ENCODE assay signal across 36 cellular contexts in genomic region chr6:130903602-130904001, GRCh38.
"Had no signal": no experiment of that assay in that cellular context is flagged by ENCODE, and none has a peak within 500 bp of the region (broad histone marks: within the 10 kb centered on the region; RNA-seq: fewer than 3 reads in every experiment).

No MANE protein-coding gene starts in this region.

- DNase-seq: activated CD4-positive, alpha-beta memory T cell treated with anti-CD3 and anti-CD28 coated beads, Interleukin-2, amount 10 ng/mL, durations not matched to agents 7 days and 5 days; activated CD4-positive, alpha-beta T cell treated with anti-CD3 and anti-CD28 coated beads for 1 hour; activated CD4-positive, alpha-beta T cell treated with anti-CD3 and anti-CD28 coated beads for 36 hours; activated CD4-positive, alpha-beta T cell treated with anti-CD3 and anti-CD28 coated beads for 48 hours; activated CD4-positive, alpha-beta T cell treated with anti-CD3 and anti-CD28 coated beads, Interleukin-2, amount 10 ng/mL, durations not matched to agents 7 days and 5 days; activated CD4-positive, alpha-beta T cell treated with anti-CD3 and anti-CD28 coated beads, Interleukin-2, amount 50 U/mL, for 48 hours; activated CD4-positive, CD25-positive, alpha-beta regulatory T cell; activated CD8-positive, alpha-beta memory T cell treated with anti-CD3 and anti-CD28 coated beads for 24 hours; activated CD8-positive, alpha-beta memory T cell treated with anti-CD3 and anti-CD28 coated beads, Interleukin-2, amount 10 ng/mL, durations not matched to agents 7 days and 5 days; activated CD8-positive, alpha-beta memory T cell treated with anti-CD3 and anti-CD28 coated beads, Interleukin-2, amount 50 U/mL, for 48 hours; activated CD8-positive, alpha-beta T cell treated with anti-CD3 and anti-CD28 coated beads, Interleukin-2, amount 10 ng/mL, durations not matched to agents 7 days and 5 days; activated effector memory CD4-positive, alpha-beta T cell treated with Interleukin-2 at 50 U/mL for 16 hours; activated gamma-delta T cell; activated naive CD4-positive, alpha-beta T cell treated with anti-CD3 and anti-CD28 coated beads, Interleukin-2, amount 10 ng/mL, durations not matched to agents 7 days and 5 days; activated naive CD4-positive, alpha-beta T cell treated with Interleukin-2 at 50 U/mL for 16 hours; activated naive CD8-positive, alpha-beta T cell treated with anti-CD3 and anti-CD28 coated beads, Interleukin-2, amount 10 ng/mL, durations not matched to agents 7 days and 5 days; activated naive CD8-positive, alpha-beta T cell treated with anti-CD3 and anti-CD28 coated beads, Interleukin-2, amount 50 U/mL, for 24 hours; activated T-cell treated with anti-CD3 and anti-CD28 coated beads, Interleukin-2, amount 50 U/mL, for 24 hours; activated T-cell treated with anti-CD3 and anti-CD28 coated beads, Interleukin-2, amount 50 U/mL, for 48 hours; amygdala; anterior cingulate cortex; caudate nucleus; cerebellar nuclear complex; T-helper 2 cell; T-helper 9 cell had no signal

- H3K9me3 Mint-ChIP-seq: activated CD4-positive, alpha-beta memory T cell treated with anti-CD3 and anti-CD28 coated beads, Interleukin-2, amount 10 ng/mL, durations not matched to agents 7 days and 5 days; activated CD4-positive, alpha-beta T cell treated with anti-CD3 and anti-CD28 coated beads, Interleukin-2, amount 10 ng/mL, durations not matched to agents 7 days and 5 days; activated naive CD4-positive, alpha-beta T cell treated with anti-CD3 and anti-CD28 coated beads, Interleukin-2, amount 10 ng/mL, durations not matched to agents 7 days and 5 days; activated naive CD4-positive, alpha-beta T cell treated with anti-CD3 and anti-CD28 coated beads, Interleukin-2, amount 50 U/mL, for 24 hours; activated naive CD8-positive, alpha-beta T cell treated with anti-CD3 and anti-CD28 coated beads, Interleukin-2, amount 10 ng/mL, durations not matched to agents 7 days and 5 days; activated naive CD8-positive, alpha-beta T cell treated with anti-CD3 and anti-CD28 coated beads, Interleukin-2, amount 50 U/mL, for 24 hours; activated T-cell treated with anti-CD3 and anti-CD28 coated beads, Interleukin-2, amount 50 U/mL, for 24 hours; activated T-helper 2 cell treated with anti-CD3 and anti-CD28 coated beads, Interferon-gamma antibody, Interleukin-2, Interleukin-4, amounts not matched to agents 10 μg/mL and 5 μg/mL and 100 μg/mL, durations not matched to agents 14 hours and 24 hours and 36 hours; brain; central memory CD8-positive, alpha-beta T cell; T-helper 1 cell treated with Interleukin-12 subunit alpha and Interleukin-12 subunit beta and Interleukin-4 antibody, amounts not matched to agents 30 μg/mL and 1 μg/mL, for 36 hours; T-helper 2 cell treated with Interferon-gamma antibody and Interleukin-4, amounts not matched to agents 5 μg/mL and 100 μg/mL, for 36 hours had no signal

- H3K36me3 Mint-ChIP-seq: activated naive CD4-positive, alpha-beta T cell treated with anti-CD3 and anti-CD28 coated beads, Interleukin-2, amount 10 ng/mL, durations not matched to agents 7 days and 5 days; activated naive CD4-positive, alpha-beta T cell treated with anti-CD3 and anti-CD28 coated beads, Interleukin-2, amount 50 U/mL, for 24 hours; brain had no signal

- H3K4me3 Mint-ChIP-seq: activated CD4-positive, alpha-beta memory T cell treated with anti-CD3 and anti-CD28 coated beads, Interleukin-2, amount 10 ng/mL, durations not matched to agents 7 days and 5 days; activated CD4-positive, alpha-beta T cell treated with anti-CD3 and anti-CD28 coated beads for 36 hours; activated CD4-positive, alpha-beta T cell treated with anti-CD3 and anti-CD28 coated beads, Interleukin-2, amount 10 ng/mL, durations not matched to agents 7 days and 5 days; activated CD8-positive, alpha-beta memory T cell treated with anti-CD3 and anti-CD28 coated beads, Interleukin-2, amount 10 ng/mL, durations not matched to agents 7 days and 5 days; activated CD8-positive, alpha-beta T cell treated with anti-CD3 and anti-CD28 coated beads, Interleukin-2, amount 10 ng/mL, durations not matched to agents 7 days and 5 days; activated naive CD4-positive, alpha-beta T cell treated with anti-CD3 and anti-CD28 coated beads, Interleukin-2, amount 10 ng/mL, durations not matched to agents 7 days and 5 days; activated naive CD4-positive, alpha-beta T cell treated with anti-CD3 and anti-CD28 coated beads, Interleukin-2, amount 50 U/mL, for 24 hours; activated naive CD8-positive, alpha-beta T cell; activated naive CD8-positive, alpha-beta T cell treated with anti-CD3 and anti-CD28 coated beads, Interleukin-2, amount 10 ng/mL, durations not matched to agents 7 days and 5 days; activated naive CD8-positive, alpha-beta T cell treated with anti-CD3 and anti-CD28 coated beads, Interleukin-2, amount 50 U/mL, for 24 hours; activated T-cell treated with anti-CD3 and anti-CD28 coated beads, Interleukin-2, amount 50 U/mL, for 24 hours; brain; central memory CD8-positive, alpha-beta T cell; T-helper 1 cell treated with Interleukin-12 subunit alpha and Interleukin-12 subunit beta and Interleukin-4 antibody, amounts not matched to agents 30 μg/mL and 1 μg/mL, for 36 hours; T-helper 2 cell treated with Interferon-gamma antibody and Interleukin-4, amounts not matched to agents 5 μg/mL and 100 μg/mL, for 36 hours had no signal

- H3K4me3 ChIP-seq: ascending aorta, cardiac muscle cell had no signal

- H3K36me3 ChIP-seq: cardiac muscle cell had no signal

- ATAC-seq: activated CD4-positive, alpha-beta T cell treated with anti-CD3 and anti-CD28 coated beads for 36 hours; activated CD4-positive, CD25-positive, alpha-beta regulatory T cell treated with anti-CD3 and anti-CD28 coated beads, Interleukin-2, amount 50 U/mL, for 24 hours; activated CD8-positive, alpha-beta memory T cell treated with anti-CD3 and anti-CD28 coated beads, Interleukin-2, amount 10 ng/mL, durations not matched to agents 7 days and 5 days; activated CD8-positive, alpha-beta T cell treated with anti-CD3 and anti-CD28 coated beads, Interleukin-2, amount 10 ng/mL, durations not matched to agents 7 days and 5 days; activated naive CD8-positive, alpha-beta T cell treated with anti-CD3 and anti-CD28 coated beads, Interleukin-2, amount 50 U/mL, for 24 hours had no signal

- H3K27ac ChIP-seq: ascending aorta, cardiac muscle cell, VCaP had no signal

- H3K27me3 ChIP-seq: ascending aorta, cardiac muscle cell had no signal

- H3K27me3 Mint-ChIP-seq: activated CD4-positive, alpha-beta memory T cell treated with anti-CD3 and anti-CD28 coated beads, Interleukin-2, amount 10 ng/mL, durations not matched to agents 7 days and 5 days; activated CD4-positive, alpha-beta T cell treated with anti-CD3 and anti-CD28 coated beads for 36 hours; activated CD4-positive, alpha-beta T cell treated with anti-CD3 and anti-CD28 coated beads, Interleukin-2, amount 10 ng/mL, durations not matched to agents 7 days and 5 days; activated CD8-positive, alpha-beta memory T cell treated with anti-CD3 and anti-CD28 coated beads, Interleukin-2, amount 10 ng/mL, durations not matched to agents 7 days and 5 days; activated naive CD4-positive, alpha-beta T cell treated with anti-CD3 and anti-CD28 coated beads, Interleukin-2, amount 10 ng/mL, durations not matched to agents 7 days and 5 days; activated naive CD4-positive, alpha-beta T cell treated with anti-CD3 and anti-CD28 coated beads, Interleukin-2, amount 50 U/mL, for 24 hours; activated naive CD8-positive, alpha-beta T cell; activated naive CD8-positive, alpha-beta T cell treated with anti-CD3 and anti-CD28 coated beads, Interleukin-2, amount 10 ng/mL, durations not matched to agents 7 days and 5 days; activated naive CD8-positive, alpha-beta T cell treated with anti-CD3 and anti-CD28 coated beads, Interleukin-2, amount 50 U/mL, for 24 hours; activated T-cell treated with anti-CD3 and anti-CD28 coated beads, Interleukin-2, amount 50 U/mL, for 24 hours; brain; central memory CD8-positive, alpha-beta T cell had no signal

- H3K4me1 Mint-ChIP-seq: activated CD4-positive, alpha-beta memory T cell treated with anti-CD3 and anti-CD28 coated beads, Interleukin-2, amount 10 ng/mL, durations not matched to agents 7 days and 5 days; activated CD4-positive, alpha-beta T cell treated with anti-CD3 and anti-CD28 coated beads, Interleukin-2, amount 10 ng/mL, durations not matched to agents 7 days and 5 days; activated naive CD4-positive, alpha-beta T cell treated with anti-CD3 and anti-CD28 coated beads, Interleukin-2, amount 10 ng/mL, durations not matched to agents 7 days and 5 days; activated naive CD4-positive, alpha-beta T cell treated with anti-CD3 and anti-CD28 coated beads, Interleukin-2, amount 50 U/mL, for 24 hours; activated naive CD8-positive, alpha-beta T cell treated with anti-CD3 and anti-CD28 coated beads, Interleukin-2, amount 10 ng/mL, durations not matched to agents 7 days and 5 days; activated naive CD8-positive, alpha-beta T cell treated with anti-CD3 and anti-CD28 coated beads, Interleukin-2, amount 50 U/mL, for 24 hours; central memory CD8-positive, alpha-beta T cell had no signal

- H3K27ac Mint-ChIP-seq: activated CD4-positive, alpha-beta memory T cell treated with anti-CD3 and anti-CD28 coated beads, Interleukin-2, amount 10 ng/mL, durations not matched to agents 7 days and 5 days; activated CD4-positive, alpha-beta T cell treated with anti-CD3 and anti-CD28 coated beads for 36 hours; activated CD4-positive, alpha-beta T cell treated with anti-CD3 and anti-CD28 coated beads, Interleukin-2, amount 10 ng/mL, durations not matched to agents 7 days and 5 days; activated CD8-positive, alpha-beta memory T cell treated with anti-CD3 and anti-CD28 coated beads, Interleukin-2, amount 10 ng/mL, durations not matched to agents 7 days and 5 days; activated CD8-positive, alpha-beta T cell treated with anti-CD3 and anti-CD28 coated beads, Interleukin-2, amount 10 ng/mL, durations not matched to agents 7 days and 5 days; activated naive CD4-positive, alpha-beta T cell treated with anti-CD3 and anti-CD28 coated beads, Interleukin-2, amount 10 ng/mL, durations not matched to agents 7 days and 5 days; activated naive CD4-positive, alpha-beta T cell treated with anti-CD3 and anti-CD28 coated beads, Interleukin-2, amount 50 U/mL, for 24 hours; activated naive CD8-positive, alpha-beta T cell; activated naive CD8-positive, alpha-beta T cell treated with anti-CD3 and anti-CD28 coated beads, Interleukin-2, amount 10 ng/mL, durations not matched to agents 7 days and 5 days; activated naive CD8-positive, alpha-beta T cell treated with anti-CD3 and anti-CD28 coated beads, Interleukin-2, amount 50 U/mL, for 24 hours; activated T-cell treated with anti-CD3 and anti-CD28 coated beads, Interleukin-2, amount 50 U/mL, for 24 hours; activated T-helper 2 cell treated with anti-CD3 and anti-CD28 coated beads, Interferon-gamma antibody, Interleukin-2, Interleukin-4, amounts not matched to agents 10 μg/mL and 5 μg/mL and 100 μg/mL, durations not matched to agents 14 hours and 24 hours and 36 hours; brain; T-helper 1 cell treated with Interleukin-12 subunit alpha and Interleukin-12 subunit beta and Interleukin-4 antibody, amounts not matched to agents 30 μg/mL and 1 μg/mL, for 36 hours; T-helper 2 cell treated with Interferon-gamma antibody and Interleukin-4, amounts not matched to agents 5 μg/mL and 100 μg/mL, for 36 hours had no signal

- H3K9me3 ChIP-seq: ascending aorta had no signal
